ENCODE assay signal across 23 cellular contexts in genomic region chr16:89080251-89080853, GRCh38.
"Had no signal": no experiment of that assay in that cellular context is flagged by ENCODE, and none has a peak within 500 bp of the region (broad histone marks: within the 10 kb centered on the region; RNA-seq: fewer than 3 reads in every experiment).

No MANE protein-coding gene starts in this region.

- FAIRE-seq: RCC 7860 had no signal

- H3K9me3 ChIP-seq: body of pancreas had no signal

- H3K27me3 Mint-ChIP-seq: activated naive CD8-positive, alpha-beta T cell treated with anti-CD3 and anti-CD28 coated beads, Interleukin-2, amount 10 ng/mL, durations not matched to agents 7 days and 5 days had no signal

- DNase-seq: activated CD4-positive, alpha-beta T cell treated with anti-CD3 and anti-CD28 coated beads for 4 hours; activated CD4-positive, alpha-beta T cell treated with anti-CD3 and anti-CD28 coated beads, Interleukin-2, amount 50 U/mL, for 4 hours; activated CD8-positive, alpha-beta memory T cell treated with anti-CD3 and anti-CD28 coated beads, Interleukin-2, amount 50 U/mL, for 48 hours; activated CD8-positive, alpha-beta T cell treated with anti-CD3 and anti-CD28 coated beads, Interleukin-2, amount 10 ng/mL, durations not matched to agents 7 days and 5 days; activated naive CD4-positive, alpha-beta T cell treated with anti-CD3 and anti-CD28 coated beads, Interleukin-2, amount 50 U/mL, for 16 hours; activated naive CD8-positive, alpha-beta T cell treated with anti-CD3 and anti-CD28 coated beads, Interleukin-2, amount 10 ng/mL, durations not matched to agents 7 days and 5 days; activated T-cell treated with anti-CD3 and anti-CD28 coated beads, Interleukin-2, amount 50 U/mL, for 1 hour; aorta; body of pancreas; MM.1S; NCI-H1105; NCI-H1436; NCI-H187 treated with DMSO at 0.1 percent for 48 hours; NCI-H2107; NCI-H510A treated with DMSO at 0.1 percent for 48 hours; NCI-H69; PC-3; SHP77 had no signal

- H3K36me3 ChIP-seq: cardiac muscle cell had no signal

- H3K4me3 Mint-ChIP-seq: activated CD8-positive, alpha-beta T cell treated with anti-CD3 and anti-CD28 coated beads, Interleukin-2, amount 10 ng/mL, durations not matched to agents 7 days and 5 days; activated naive CD8-positive, alpha-beta T cell treated with anti-CD3 and anti-CD28 coated beads, Interleukin-2, amount 10 ng/mL, durations not matched to agents 7 days and 5 days; T-helper 1 cell treated with Interleukin-12 subunit alpha and Interleukin-12 subunit beta and Interleukin-4 antibody, amounts not matched to agents 30 μg/mL and 1 μg/mL, for 36 hours had no signal

- H3K27ac Mint-ChIP-seq: activated CD8-positive, alpha-beta T cell treated with anti-CD3 and anti-CD28 coated beads, Interleukin-2, amount 10 ng/mL, durations not matched to agents 7 days and 5 days; activated naive CD8-positive, alpha-beta T cell treated with anti-CD3 and anti-CD28 coated beads, Interleukin-2, amount 10 ng/mL, durations not matched to agents 7 days and 5 days; T-helper 1 cell treated with Interleukin-12 subunit alpha and Interleukin-12 subunit beta and Interleukin-4 antibody, amounts not matched to agents 30 μg/mL and 1 μg/mL, for 36 hours had no signal

- H3K4me3 ChIP-seq: body of pancreas, cardiac muscle cell had no signal

- H3K27me3 ChIP-seq: body of pancreas, cardiac muscle cell had no signal

- H3K27ac ChIP-seq: body of pancreas, cardiac muscle cell, KMS-11 had no signal

- H3K9ac ChIP-seq: KMS-11 had no signal

- H3K36me3 Mint-ChIP-seq: activated naive CD8-positive, alpha-beta T cell treated with anti-CD3 and anti-CD28 coated beads, Interleukin-2, amount 10 ng/mL, durations not matched to agents 7 days and 5 days had no signal

- H3K4me2 ChIP-seq: KMS-11 had no signal

- H3K4me1 Mint-ChIP-seq: activated naive CD8-positive, alpha-beta T cell treated with anti-CD3 and anti-CD28 coated beads, Interleukin-2, amount 10 ng/mL, durations not matched to agents 7 days and 5 days had no signal

- ATAC-seq: activated CD4-positive, CD25-positive, alpha-beta regulatory T cell treated with anti-CD3 and anti-CD28 coated beads, Interleukin-2, amount 50 U/mL, for 24 hours; activated CD8-positive, alpha-beta T cell treated with anti-CD3 and anti-CD28 coated beads, Interleukin-2, amount 10 ng/mL, durations not matched to agents 7 days and 5 days; body of pancreas; PC-3 had no signal
